ENCODE assay signal across 1 cellular context in genomic region chr17:43645765-43646481, GRCh38.
A peak's percentile ranks its signal among the peaks of the same experiment; 100 is the strongest.
TF ChIP-seq lines count a peak whose summit lies in the region.

No MANE protein-coding gene starts in this region.

TF ChIP-seq in WTC11, 78 proteins besides CTCF, POLR2A, EP300 and RAD21 (continued from another document):
- TF ChIP-seq ZNF512 (CRISPR knock-in tag; IDR thresholded peaks at IDR 0.05; ENCODE audit: borderline replicate concordance), result no peak
- TF ChIP-seq PRRX2 (CRISPR knock-in tag; IDR thresholded peaks at IDR 0.05), result no peak
- no peak for TF ChIP-seq MXD4 (CRISPR knock-in tag; IDR thresholded peaks at IDR 0.05; ENCODE audit: borderline replicate concordance)
- no peak for TF ChIP-seq OVOL2 (CRISPR knock-in tag; IDR thresholded peaks at IDR 0.05; ENCODE audit: borderline replicate concordance)
- TF ChIP-seq CDX4 (CRISPR knock-in tag; IDR thresholded peaks at IDR 0.05; ENCODE audit: borderline replicate concordance), result no peak
- TF ChIP-seq ZNF423 (CRISPR knock-in tag; IDR thresholded peaks at IDR 0.05), result peak; percentile 83
- TF ChIP-seq, protein P1, sequence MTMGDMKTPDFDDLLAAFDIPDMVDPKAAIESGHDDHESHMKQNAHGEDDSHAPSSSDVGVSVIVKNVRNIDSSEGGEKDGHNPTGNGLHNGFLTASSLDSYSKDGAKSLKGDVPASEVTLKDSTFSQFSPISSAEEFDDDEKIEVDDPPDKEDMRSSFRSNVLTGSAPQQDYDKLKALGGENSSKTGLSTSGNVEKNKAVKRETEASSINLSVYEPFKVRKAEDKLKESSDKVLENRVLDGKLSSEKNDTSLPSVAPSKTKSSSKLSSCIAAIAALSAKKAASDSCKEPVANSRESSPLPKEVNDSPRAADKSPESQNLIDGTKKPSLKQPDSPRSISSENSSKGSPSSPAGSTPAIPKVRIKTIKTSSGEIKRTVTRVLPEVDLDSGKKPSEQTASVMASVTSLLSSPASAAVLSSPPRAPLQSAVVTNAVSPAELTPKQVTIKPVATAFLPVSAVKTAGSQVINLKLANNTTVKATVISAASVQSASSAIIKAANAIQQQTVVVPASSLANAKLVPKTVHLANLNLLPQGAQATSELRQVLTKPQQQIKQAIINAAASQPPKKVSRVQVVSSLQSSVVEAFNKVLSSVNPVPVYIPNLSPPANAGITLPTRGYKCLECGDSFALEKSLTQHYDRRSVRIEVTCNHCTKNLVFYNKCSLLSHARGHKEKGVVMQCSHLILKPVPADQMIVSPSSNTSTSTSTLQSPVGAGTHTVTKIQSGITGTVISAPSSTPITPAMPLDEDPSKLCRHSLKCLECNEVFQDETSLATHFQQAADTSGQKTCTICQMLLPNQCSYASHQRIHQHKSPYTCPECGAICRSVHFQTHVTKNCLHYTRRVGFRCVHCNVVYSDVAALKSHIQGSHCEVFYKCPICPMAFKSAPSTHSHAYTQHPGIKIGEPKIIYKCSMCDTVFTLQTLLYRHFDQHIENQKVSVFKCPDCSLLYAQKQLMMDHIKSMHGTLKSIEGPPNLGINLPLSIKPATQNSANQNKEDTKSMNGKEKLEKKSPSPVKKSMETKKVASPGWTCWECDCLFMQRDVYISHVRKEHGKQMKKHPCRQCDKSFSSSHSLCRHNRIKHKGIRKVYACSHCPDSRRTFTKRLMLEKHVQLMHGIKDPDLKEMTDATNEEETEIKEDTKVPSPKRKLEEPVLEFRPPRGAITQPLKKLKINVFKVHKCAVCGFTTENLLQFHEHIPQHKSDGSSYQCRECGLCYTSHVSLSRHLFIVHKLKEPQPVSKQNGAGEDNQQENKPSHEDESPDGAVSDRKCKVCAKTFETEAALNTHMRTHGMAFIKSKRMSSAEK (CRISPR knock-in tag; IDR thresholded peaks at IDR 0.05; ENCODE audit: borderline replicate concordance), result no peak
- TF ChIP-seq, protein P2, sequence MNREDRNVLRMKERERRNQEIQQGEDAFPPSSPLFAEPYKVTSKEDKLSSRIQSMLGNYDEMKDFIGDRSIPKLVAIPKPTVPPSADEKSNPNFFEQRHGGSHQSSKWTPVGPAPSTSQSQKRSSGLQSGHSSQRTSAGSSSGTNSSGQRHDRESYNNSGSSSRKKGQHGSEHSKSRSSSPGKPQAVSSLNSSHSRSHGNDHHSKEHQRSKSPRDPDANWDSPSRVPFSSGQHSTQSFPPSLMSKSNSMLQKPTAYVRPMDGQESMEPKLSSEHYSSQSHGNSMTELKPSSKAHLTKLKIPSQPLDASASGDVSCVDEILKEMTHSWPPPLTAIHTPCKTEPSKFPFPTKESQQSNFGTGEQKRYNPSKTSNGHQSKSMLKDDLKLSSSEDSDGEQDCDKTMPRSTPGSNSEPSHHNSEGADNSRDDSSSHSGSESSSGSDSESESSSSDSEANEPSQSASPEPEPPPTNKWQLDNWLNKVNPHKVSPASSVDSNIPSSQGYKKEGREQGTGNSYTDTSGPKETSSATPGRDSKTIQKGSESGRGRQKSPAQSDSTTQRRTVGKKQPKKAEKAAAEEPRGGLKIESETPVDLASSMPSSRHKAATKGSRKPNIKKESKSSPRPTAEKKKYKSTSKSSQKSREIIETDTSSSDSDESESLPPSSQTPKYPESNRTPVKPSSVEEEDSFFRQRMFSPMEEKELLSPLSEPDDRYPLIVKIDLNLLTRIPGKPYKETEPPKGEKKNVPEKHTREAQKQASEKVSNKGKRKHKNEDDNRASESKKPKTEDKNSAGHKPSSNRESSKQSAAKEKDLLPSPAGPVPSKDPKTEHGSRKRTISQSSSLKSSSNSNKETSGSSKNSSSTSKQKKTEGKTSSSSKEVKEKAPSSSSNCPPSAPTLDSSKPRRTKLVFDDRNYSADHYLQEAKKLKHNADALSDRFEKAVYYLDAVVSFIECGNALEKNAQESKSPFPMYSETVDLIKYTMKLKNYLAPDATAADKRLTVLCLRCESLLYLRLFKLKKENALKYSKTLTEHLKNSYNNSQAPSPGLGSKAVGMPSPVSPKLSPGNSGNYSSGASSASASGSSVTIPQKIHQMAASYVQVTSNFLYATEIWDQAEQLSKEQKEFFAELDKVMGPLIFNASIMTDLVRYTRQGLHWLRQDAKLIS (CRISPR knock-in tag; IDR thresholded peaks at IDR 0.05; ENCODE audit: borderline replicate concordance), result no peak
- TF ChIP-seq FOXP1 (CRISPR knock-in tag; IDR thresholded peaks at IDR 0.05; ENCODE audit: borderline replicate concordance), result no peak
TF ChIP-seq in WTC11: peak in this region for 2.
